1 cellular context compared by ENCODE assay signal in the genomic region with DNA sequence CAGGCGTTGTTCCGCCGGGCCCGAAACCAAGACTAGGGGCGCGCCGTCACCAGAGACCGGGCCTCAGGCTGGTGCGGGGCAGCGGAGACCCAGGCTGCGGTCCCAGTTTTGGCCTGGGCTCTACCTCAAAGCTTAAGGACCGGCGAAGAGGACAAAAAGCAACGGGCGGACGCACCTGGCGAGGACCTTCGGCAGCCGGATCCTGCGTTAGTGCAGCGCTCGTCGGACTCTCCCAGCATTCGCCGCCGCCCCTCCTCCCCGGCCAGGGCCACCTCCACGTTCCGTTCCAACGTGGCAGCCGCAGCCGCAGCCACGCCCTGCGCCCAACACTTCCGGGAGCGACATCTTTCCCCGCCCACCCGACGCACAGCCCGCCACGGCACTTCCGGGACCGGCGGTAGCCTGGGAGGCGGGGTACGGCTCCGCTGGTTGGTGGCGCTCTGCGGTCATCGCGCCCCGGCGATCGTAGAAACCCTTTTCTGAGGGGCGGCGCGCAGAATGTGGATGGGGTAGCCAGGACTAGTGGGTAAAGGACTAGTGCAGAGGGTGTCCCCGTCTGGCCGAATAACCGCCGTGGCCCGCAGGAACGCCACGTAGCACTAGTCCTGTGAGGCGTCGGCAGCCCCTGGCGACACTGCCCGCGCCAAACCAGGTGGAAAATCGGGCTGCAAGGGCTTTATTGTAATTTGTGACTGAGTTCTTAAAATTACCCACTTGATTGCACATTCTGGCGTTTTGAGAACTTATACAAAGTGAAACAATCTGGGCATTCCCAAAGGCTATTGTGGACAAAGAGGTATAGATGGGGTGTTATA.
TF ChIP-seq lines count a peak whose summit lies in the region.

A gene with protein sequence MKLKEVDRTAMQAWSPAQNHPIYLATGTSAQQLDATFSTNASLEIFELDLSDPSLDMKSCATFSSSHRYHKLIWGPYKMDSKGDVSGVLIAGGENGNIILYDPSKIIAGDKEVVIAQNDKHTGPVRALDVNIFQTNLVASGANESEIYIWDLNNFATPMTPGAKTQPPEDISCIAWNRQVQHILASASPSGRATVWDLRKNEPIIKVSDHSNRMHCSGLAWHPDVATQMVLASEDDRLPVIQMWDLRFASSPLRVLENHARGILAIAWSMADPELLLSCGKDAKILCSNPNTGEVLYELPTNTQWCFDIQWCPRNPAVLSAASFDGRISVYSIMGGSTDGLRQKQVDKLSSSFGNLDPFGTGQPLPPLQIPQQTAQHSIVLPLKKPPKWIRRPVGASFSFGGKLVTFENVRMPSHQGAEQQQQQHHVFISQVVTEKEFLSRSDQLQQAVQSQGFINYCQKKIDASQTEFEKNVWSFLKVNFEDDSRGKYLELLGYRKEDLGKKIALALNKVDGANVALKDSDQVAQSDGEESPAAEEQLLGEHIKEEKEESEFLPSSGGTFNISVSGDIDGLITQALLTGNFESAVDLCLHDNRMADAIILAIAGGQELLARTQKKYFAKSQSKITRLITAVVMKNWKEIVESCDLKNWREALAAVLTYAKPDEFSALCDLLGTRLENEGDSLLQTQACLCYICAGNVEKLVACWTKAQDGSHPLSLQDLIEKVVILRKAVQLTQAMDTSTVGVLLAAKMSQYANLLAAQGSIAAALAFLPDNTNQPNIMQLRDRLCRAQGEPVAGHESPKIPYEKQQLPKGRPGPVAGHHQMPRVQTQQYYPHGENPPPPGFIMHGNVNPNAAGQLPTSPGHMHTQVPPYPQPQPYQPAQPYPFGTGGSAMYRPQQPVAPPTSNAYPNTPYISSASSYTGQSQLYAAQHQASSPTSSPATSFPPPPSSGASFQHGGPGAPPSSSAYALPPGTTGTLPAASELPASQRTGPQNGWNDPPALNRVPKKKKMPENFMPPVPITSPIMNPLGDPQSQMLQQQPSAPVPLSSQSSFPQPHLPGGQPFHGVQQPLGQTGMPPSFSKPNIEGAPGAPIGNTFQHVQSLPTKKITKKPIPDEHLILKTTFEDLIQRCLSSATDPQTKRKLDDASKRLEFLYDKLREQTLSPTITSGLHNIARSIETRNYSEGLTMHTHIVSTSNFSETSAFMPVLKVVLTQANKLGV (minus strand): TSS at position 241 of the 815 bp plus-strand sequence. CDS start 9,217 bp downstream, outside the sequence.

TF ChIP-seq in HepG2, 621 proteins besides CTCF, POLR2A, EP300 and RAD21 (continued from another document and continues in another):
- TF ChIP-seq, protein P1, sequence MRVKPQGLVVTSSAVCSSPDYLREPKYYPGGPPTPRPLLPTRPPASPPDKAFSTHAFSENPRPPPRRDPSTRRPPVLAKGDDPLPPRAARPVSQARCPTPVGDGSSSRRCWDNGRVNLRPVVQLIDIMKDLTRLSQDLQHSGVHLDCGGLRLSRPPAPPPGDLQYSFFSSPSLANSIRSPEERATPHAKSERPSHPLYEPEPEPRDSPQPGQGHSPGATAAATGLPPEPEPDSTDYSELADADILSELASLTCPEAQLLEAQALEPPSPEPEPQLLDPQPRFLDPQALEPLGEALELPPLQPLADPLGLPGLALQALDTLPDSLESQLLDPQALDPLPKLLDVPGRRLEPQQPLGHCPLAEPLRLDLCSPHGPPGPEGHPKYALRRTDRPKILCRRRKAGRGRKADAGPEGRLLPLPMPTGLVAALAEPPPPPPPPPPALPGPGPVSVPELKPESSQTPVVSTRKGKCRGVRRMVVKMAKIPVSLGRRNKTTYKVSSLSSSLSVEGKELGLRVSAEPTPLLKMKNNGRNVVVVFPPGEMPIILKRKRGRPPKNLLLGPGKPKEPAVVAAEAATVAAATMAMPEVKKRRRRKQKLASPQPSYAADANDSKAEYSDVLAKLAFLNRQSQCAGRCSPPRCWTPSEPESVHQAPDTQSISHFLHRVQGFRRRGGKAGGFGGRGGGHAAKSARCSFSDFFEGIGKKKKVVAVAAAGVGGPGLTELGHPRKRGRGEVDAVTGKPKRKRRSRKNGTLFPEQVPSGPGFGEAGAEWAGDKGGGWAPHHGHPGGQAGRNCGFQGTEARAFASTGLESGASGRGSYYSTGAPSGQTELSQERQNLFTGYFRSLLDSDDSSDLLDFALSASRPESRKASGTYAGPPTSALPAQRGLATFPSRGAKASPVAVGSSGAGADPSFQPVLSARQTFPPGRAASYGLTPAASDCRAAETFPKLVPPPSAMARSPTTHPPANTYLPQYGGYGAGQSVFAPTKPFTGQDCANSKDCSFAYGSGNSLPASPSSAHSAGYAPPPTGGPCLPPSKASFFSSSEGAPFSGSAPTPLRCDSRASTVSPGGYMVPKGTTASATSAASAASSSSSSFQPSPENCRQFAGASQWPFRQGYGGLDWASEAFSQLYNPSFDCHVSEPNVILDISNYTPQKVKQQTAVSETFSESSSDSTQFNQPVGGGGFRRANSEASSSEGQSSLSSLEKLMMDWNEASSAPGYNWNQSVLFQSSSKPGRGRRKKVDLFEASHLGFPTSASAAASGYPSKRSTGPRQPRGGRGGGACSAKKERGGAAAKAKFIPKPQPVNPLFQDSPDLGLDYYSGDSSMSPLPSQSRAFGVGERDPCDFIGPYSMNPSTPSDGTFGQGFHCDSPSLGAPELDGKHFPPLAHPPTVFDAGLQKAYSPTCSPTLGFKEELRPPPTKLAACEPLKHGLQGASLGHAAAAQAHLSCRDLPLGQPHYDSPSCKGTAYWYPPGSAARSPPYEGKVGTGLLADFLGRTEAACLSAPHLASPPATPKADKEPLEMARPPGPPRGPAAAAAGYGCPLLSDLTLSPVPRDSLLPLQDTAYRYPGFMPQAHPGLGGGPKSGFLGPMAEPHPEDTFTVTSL (CRISPR knock-in tag; IDR thresholded peaks at IDR 0.05; ENCODE audit: borderline replicate concordance): no peak
- TF ChIP-seq CC2D1A (CRISPR knock-in tag; IDR thresholded peaks at IDR 0.05): 0 out of 2 replicates have a peak, but pooled peaks have one; percentile 12
- TF ChIP-seq, protein P2, sequence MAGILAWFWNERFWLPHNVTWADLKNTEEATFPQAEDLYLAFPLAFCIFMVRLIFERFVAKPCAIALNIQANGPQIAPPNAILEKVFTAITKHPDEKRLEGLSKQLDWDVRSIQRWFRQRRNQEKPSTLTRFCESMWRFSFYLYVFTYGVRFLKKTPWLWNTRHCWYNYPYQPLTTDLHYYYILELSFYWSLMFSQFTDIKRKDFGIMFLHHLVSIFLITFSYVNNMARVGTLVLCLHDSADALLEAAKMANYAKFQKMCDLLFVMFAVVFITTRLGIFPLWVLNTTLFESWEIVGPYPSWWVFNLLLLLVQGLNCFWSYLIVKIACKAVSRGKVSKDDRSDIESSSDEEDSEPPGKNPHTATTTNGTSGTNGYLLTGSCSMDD (CRISPR knock-in tag; IDR thresholded peaks at IDR 0.05): no peak
- TF ChIP-seq, protein P3, sequence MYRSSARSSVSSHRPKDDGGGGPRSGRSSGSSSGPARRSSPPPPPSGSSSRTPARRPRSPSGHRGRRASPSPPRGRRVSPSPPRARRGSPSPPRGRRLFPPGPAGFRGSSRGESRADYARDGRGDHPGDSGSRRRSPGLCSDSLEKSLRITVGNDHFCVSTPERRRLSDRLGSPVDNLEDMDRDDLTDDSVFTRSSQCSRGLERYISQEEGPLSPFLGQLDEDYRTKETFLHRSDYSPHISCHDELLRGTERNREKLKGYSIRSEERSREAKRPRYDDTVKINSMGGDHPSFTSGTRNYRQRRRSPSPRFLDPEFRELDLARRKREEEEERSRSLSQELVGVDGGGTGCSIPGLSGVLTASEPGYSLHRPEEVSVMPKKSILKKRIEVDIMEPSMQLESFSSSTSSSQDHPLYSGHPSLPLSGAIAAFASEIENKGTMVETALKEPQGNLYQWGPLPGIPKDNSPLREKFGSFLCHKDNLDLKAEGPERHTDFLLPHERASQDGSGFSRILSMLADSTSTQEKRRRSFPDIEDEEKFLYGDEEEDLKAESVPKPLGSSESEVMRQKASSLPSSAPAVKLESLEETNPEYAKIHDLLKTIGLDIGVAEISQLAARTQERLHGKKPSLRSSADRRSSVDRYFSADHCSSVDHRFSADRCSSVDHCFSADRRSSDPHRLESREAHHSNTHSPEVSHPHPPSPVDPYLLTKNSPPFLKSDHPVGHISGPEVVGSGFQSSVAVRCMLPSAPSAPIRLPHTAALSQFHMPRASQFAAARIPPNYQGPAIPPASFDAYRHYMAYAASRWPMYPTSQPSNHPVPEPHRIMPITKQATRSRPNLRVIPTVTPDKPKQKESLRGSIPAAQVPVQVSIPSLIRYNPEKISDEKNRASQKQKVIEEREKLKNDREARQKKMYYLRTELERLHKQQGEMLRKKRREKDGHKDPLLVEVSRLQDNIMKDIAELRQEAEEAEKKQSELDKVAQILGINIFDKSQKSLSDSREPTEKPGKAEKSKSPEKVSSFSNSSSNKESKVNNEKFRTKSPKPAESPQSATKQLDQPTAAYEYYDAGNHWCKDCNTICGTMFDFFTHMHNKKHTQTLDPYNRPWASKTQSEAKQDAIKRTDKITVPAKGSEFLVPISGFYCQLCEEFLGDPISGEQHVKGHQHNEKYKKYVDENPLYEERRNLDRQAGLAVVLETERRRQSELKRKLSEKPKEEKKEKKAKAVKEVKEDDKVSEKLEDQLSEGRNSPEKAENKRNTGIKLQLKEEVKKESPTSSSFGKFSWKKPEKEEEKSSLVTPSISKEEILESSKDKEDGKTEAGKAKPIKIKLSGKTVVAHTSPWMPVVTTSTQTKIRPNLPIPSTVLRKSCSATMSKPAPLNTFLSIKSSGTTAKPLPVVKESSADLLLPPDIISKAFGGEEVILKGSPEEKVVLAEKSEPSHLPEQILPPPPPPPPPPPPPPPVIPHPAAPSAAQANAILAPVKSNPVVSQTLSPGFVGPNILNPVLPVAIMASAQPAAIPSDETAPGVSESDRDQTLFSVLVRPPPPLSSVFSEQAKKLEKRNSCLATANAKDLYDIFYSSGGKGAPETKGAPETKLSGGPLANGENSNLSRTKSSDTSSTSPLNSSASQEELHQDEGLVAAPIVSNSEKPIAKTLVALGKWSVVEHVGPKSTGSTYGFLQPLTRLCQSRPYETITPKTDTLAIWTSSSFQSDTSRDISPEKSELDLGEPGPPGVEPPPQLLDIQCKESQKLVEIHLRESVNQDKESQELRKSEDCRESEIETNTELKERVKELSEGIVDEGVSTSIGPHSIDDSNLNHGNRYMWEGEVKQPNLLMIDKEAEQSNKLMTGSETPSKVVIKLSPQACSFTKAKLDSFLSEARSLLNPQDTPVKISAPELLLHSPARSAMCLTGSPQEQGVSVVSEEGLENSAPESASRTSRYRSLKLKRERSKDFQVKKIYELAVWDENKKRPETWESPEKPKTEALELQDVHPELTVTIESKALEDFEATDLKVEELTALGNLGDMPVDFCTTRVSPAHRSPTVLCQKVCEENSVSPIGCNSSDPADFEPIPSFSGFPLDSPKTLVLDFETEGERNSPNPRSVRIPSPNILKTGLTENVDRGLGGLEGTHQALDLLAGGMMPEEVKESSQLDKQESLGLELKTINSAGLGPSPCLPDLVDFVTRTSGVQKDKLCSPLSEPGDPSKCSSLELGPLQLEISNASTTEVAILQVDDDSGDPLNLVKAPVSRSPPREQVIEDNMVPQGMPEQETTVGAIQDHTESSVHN (CRISPR knock-in tag; IDR thresholded peaks at IDR 0.05): peak; percentile 70
- TF ChIP-seq YY1 (IDR thresholded peaks at IDR 0.05; ENCODE audit: insufficient read depth, insufficient replicate concordance, low read depth, low read length): peak; percentile 89
- no peak; the same call in 1 of the 2 replicates for TF ChIP-seq MAF1 (CRISPR knock-in tag; IDR thresholded peaks at IDR 0.05; ENCODE audit: borderline replicate concordance)
- TF ChIP-seq, protein P4, sequence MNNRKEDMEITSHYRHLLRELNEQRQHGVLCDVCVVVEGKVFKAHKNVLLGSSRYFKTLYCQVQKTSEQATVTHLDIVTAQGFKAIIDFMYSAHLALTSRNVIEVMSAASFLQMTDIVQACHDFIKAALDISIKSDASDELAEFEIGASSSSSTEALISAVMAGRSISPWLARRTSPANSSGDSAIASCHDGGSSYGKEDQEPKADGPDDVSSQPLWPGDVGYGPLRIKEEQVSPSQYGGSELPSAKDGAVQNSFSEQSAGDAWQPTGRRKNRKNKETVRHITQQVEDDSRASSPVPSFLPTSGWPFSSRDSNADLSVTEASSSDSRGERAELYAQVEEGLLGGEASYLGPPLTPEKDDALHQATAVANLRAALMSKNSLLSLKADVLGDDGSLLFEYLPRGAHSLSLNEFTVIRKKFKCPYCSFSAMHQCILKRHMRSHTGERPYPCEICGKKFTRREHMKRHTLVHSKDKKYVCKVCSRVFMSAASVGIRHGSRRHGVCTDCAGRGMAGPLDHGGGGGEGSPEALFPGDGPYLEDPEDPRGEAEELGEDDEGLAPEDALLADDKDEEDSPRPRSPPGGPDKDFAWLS (CRISPR knock-in tag; IDR thresholded peaks at IDR 0.05; ENCODE audit: borderline replicate concordance): no peak
- TF ChIP-seq MIXL1 (CRISPR knock-in tag; IDR thresholded peaks at IDR 0.05): no peak
- TF ChIP-seq, protein P5, sequence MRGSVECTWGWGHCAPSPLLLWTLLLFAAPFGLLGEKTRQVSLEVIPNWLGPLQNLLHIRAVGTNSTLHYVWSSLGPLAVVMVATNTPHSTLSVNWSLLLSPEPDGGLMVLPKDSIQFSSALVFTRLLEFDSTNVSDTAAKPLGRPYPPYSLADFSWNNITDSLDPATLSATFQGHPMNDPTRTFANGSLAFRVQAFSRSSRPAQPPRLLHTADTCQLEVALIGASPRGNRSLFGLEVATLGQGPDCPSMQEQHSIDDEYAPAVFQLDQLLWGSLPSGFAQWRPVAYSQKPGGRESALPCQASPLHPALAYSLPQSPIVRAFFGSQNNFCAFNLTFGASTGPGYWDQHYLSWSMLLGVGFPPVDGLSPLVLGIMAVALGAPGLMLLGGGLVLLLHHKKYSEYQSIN (CRISPR knock-in tag; IDR thresholded peaks at IDR 0.05; ENCODE audit: borderline replicate concordance): no peak
- peak; percentile 93 for TF ChIP-seq ZNF451 (CRISPR knock-in tag; IDR thresholded peaks at IDR 0.05)
- TF ChIP-seq, protein P6, sequence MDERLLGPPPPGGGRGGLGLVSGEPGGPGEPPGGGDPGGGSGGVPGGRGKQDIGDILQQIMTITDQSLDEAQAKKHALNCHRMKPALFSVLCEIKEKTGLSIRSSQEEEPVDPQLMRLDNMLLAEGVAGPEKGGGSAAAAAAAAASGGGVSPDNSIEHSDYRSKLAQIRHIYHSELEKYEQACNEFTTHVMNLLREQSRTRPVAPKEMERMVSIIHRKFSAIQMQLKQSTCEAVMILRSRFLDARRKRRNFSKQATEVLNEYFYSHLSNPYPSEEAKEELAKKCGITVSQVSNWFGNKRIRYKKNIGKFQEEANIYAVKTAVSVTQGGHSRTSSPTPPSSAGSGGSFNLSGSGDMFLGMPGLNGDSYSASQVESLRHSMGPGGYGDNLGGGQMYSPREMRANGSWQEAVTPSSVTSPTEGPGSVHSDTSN (CRISPR knock-in tag; IDR thresholded peaks at IDR 0.05): no peak
- TF ChIP-seq ZNF253 (CRISPR knock-in tag; IDR thresholded peaks at IDR 0.05; ENCODE audit: borderline replicate concordance): peak; percentile 53; the same call in 1 of the 2 replicates
- no peak for TF ChIP-seq ZNF251 (CRISPR knock-in tag; IDR thresholded peaks at IDR 0.05)
